1 cellular context compared by ENCODE assay signal in genomic region chr7:105012503-105013282, GRCh38.
A peak's percentile ranks its signal among the peaks of the same experiment; 100 is the strongest.
TF ChIP-seq lines count a peak whose summit lies in the region.

No MANE protein-coding gene starts in this region.

TF ChIP-seq in GM12878, 131 proteins besides CTCF, POLR2A, EP300 and RAD21 (continued from another document and continues in another):
- TF ChIP-seq ZBTB11 (CRISPR knock-in tag; IDR thresholded peaks at IDR 0.05) (peak; percentile 35; the same call in 1 of the 2 replicates), CHD4 (IDR thresholded peaks at IDR 0.05) (no peak), EED (IDR thresholded peaks at IDR 0.05; ENCODE audit: low read depth) (peak; percentile 96), POLR2AphosphoS5 (IDR thresholded peaks at IDR 0.05; ENCODE audit: low read length) (peak; percentile 85), E4F1 (IDR thresholded peaks at IDR 0.05; ENCODE audit: borderline replicate concordance, partially characterized antibody) (peak; percentile 29), ZBTB4 (CRISPR knock-in tag; IDR thresholded peaks at IDR 0.05) (no peak), MAX (IDR thresholded peaks at IDR 0.05; ENCODE audit: low read depth, low read length) (peak; percentile 79), STAT3 (IDR thresholded peaks at IDR 0.05; ENCODE audit: low read depth, low read length) (no peak), HDGF (IDR thresholded peaks at IDR 0.05) (peak; percentile 85; the same call in 1 of the 2 replicates), USF1 (IDR thresholded peaks at IDR 0.05; ENCODE audit: borderline replicate concordance, extremely low read length, insufficient read depth, low read depth, low read length) (peak; percentile 93), TAF1 (IDR thresholded peaks at IDR 0.05; ENCODE audit: borderline replicate concordance, low read depth, low read length) (peak; percentile 77), ASH2L (IDR thresholded peaks at IDR 0.05; ENCODE audit: borderline replicate concordance, low read depth) (no peak), RFX5 (IDR thresholded peaks at IDR 0.05; ENCODE audit: low read depth, low read length) (peak; percentile 82; the same call in 1 of the 2 replicates), TCF7 (IDR thresholded peaks at IDR 0.05; ENCODE audit: borderline replicate concordance) (no peak), TCF12 (IDR thresholded peaks at IDR 0.05; ENCODE audit: low read depth, low read length) (peak; percentile 100), LARP7 (IDR thresholded peaks at IDR 0.05) (peak; percentile 93), NR2C2 (IDR thresholded peaks at IDR 0.05; ENCODE audit: borderline replicate concordance, control insufficient read depth, insufficient read length, low read depth) (no peak), EGR1 (IDR thresholded peaks at IDR 0.05; ENCODE audit: borderline replicate concordance in 1 of 2, low read depth in 2 of 2, low read length in 2 of 2) (peak; percentile 15 to 93), TARDBP (IDR thresholded peaks at IDR 0.05; ENCODE audit: borderline replicate concordance) (peak; percentile 91), BMI1 (IDR thresholded peaks at IDR 0.05; ENCODE audit: borderline replicate concordance) (peak; percentile 66; the same call in 1 of the 2 replicates), EZH2 (IDR thresholded peaks at IDR 0.05; ENCODE audit: borderline replicate concordance, control insufficient read depth, low read depth, low read length) (no peak), SIN3A (IDR thresholded peaks at IDR 0.05; ENCODE audit: low read depth, low read length) (peak; percentile 38; the same call in 1 of the 2 replicates), PBX3 (IDR thresholded peaks at IDR 0.05; ENCODE audit: insufficient replicate concordance, low read depth, low read length) (peak; percentile 60), BCL11A (IDR thresholded peaks at IDR 0.05; ENCODE audit: low read depth, low read length) (peak; percentile 95), RB1 (IDR thresholded peaks at IDR 0.05; ENCODE audit: borderline replicate concordance) (no peak; the same call in 1 of the 2 replicates), MYC (IDR thresholded peaks at IDR 0.05; ENCODE audit: insufficient read depth, insufficient read length, insufficient replicate concordance, low read length, severe bottlenecking) (peak; percentile 86), SUPT20H (IDR thresholded peaks at IDR 0.05; ENCODE audit: borderline replicate concordance, control insufficient read depth, low read depth, low read length) (no peak), PRDM15 (CRISPR knock-in tag; IDR thresholded peaks at IDR 0.05) (no peak), CEBPZ (IDR thresholded peaks at IDR 0.05; ENCODE audit: low read depth, low read length) (no peak), FOXM1 (IDR thresholded peaks at IDR 0.05; ENCODE audit: low read depth, low read length) (no peak), SMAD5 (IDR thresholded peaks at IDR 0.05; ENCODE audit: low read depth) (peak; percentile 87), PAX5 (IDR thresholded peaks at IDR 0.05; ENCODE audit: borderline replicate concordance, low read depth, low read length) (peak; percentile 98), PML (IDR thresholded peaks at IDR 0.05; ENCODE audit: low read length) (no peak), ATF2 (IDR thresholded peaks at IDR 0.05; ENCODE audit: low read length) (no peak), NR2C1 (IDR thresholded peaks at IDR 0.05) (0 out of 2 replicates have a peak, but pooled peaks have one; percentile 21), CEBPB (IDR thresholded peaks at IDR 0.05; ENCODE audit: borderline replicate concordance in 1 of 2, low read depth in 2 of 2, low read length in 2 of 2) (no peak), YBX1 (IDR thresholded peaks at IDR 0.05) (no peak), SP1 (IDR thresholded peaks at IDR 0.05; ENCODE audit: low read depth, low read length) (peak; percentile 91), HCFC1 (IDR thresholded peaks at IDR 0.05; ENCODE audit: low read length) (peak; percentile 34; the same call in 1 of the 2 replicates), SUZ12 (IDR thresholded peaks at IDR 0.05; ENCODE audit: unreplicated experiment) (no peak), CHD2 (IDR thresholded peaks at IDR 0.05; ENCODE audit: borderline replicate concordance, low read depth, low read length) (peak; percentile 96)
